Comparison of ENCODE assay signal across 12 cellular contexts in the genomic region with DNA sequence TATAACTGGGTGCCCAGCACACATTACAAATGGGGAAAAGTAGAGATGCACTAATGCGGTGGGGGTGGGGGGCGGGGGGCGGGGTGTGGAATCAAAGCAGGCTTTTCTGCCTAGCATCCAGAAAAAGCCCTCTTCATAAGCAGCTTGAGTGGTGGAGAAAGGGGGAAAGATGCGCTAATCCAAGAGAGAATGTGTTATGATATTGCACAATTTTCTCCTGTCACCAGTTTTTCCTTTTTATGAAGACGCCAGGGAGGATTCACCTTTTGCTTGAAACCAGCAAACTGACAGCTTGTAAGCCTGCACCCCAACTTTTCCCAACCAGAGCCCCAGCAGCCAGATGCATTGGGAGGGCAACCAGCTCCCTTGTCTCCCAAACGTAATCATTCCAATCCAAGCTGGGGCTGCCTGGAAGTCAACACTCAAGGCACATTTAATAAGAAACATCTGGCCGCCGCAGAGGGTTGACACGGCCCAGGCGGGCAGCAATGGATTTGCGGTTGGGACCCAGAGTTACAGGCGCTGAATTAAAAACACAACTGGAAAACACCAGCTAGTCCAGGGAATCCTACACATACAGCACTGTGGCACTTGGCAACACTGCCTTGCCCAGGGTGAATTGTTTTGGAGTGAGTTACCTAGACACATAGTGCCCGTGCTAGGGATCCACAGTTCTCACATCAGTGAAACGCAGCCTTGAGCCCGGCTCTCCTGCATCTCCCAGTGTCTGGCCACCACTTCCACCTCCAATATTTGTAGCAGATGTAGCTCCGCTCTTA.
DNase-seq lines count a peak whose midpoint lies in the region; ATAC-seq and TF ChIP-seq lines count a peak whose summit lies in the region.
"Had no signal": no experiment of that assay in that cellular context is flagged by ENCODE, and none has a peak within 500 bp of the region (broad histone marks: within the 10 kb centered on the region; RNA-seq: fewer than 3 reads in every experiment).

No MANE protein-coding gene starts in this region.

- no peaks in the 10 kb centered on the region for H3K36me3 ChIP-seq in right atrium auricular region
- no peaks in the 10 kb centered on the region for H3K36me3 ChIP-seq in mesenchymal stem cell (ENCODE audit: control insufficient read depth in 1 of 2, insufficient read depth in 2 of 2, low read depth in 1 of 2, low read length in 2 of 2)
- H3K36me3 ChIP-seq in uterus, result no peaks in the 10 kb centered on the region
- H3K36me3 ChIP-seq: pancreas had no signal

- TF ChIP-seq POLR2A in uterus (IDR thresholded peaks at IDR 0.05), result no peak

- no peak overlapping the region for H4K8ac ChIP-seq in mesenchymal stem cell (ENCODE audit: low read length)

- no peak overlapping the region for H3K9ac ChIP-seq in mesenchymal stem cell (ENCODE audit: low read length)

- H3K79me1 ChIP-seq in mesenchymal stem cell (replicated peaks; ENCODE audit: low read length, poor library complexity, severe bottlenecking), result peaks cover 5% of the 10 kb centered on the region

- intact Hi-C loops in Right ventricle myocardium superior (cut with DNase I) (no loop called here), uterus (cut with DNase I; ENCODE audit: low total_unique reads) (no loop called here)

- no peak overlapping the region for H3K18ac ChIP-seq in mesenchymal stem cell (ENCODE audit: low read depth in 1 of 2, low read length in 2 of 2)

- H3K4me3 ChIP-seq in right atrium auricular region (no peak overlapping the region), choroid plexus epithelial cell (ENCODE audit: low read depth, low read length) (peak overlapping the region; percentile 63), mesenchymal stem cell (ENCODE audit: insufficient read depth in 1 of 2, low read depth in 1 of 2, low read length in 2 of 2) (peak overlapping the region in 1 of 2 experiments; percentile 77), uterus (peak overlapping the region; percentile 29 to 44)

- no peak overlapping the region for H2BK5ac ChIP-seq in mesenchymal stem cell (ENCODE audit: low read depth, low read length, poor library complexity, severe bottlenecking)

- H3K9me3 ChIP-seq in right atrium auricular region, result no peaks in the 10 kb centered on the region
- no peaks in the 10 kb centered on the region for H3K9me3 ChIP-seq in mesenchymal stem cell (ENCODE audit: control insufficient read depth, low read length)
- no peaks in the 10 kb centered on the region for H3K9me3 ChIP-seq in uterus
- H3K9me3 ChIP-seq: pancreas had no signal

- peaks cover 0 to 20% of the 10 kb centered on the region in 2 donors for H3K4me1 ChIP-seq in right atrium auricular region
- H3K4me1 ChIP-seq in mesenchymal stem cell (ENCODE audit: control insufficient read depth, insufficient read depth, low read depth, low read length), result peaks cover 28% of the 10 kb centered on the region
- H3K4me1 ChIP-seq in uterus, result no peaks in the 10 kb centered on the region

- H3K14ac ChIP-seq in mesenchymal stem cell (ENCODE audit: low read length in 2 of 2), result no peak overlapping the region

- H2BK120ac ChIP-seq in mesenchymal stem cell (ENCODE audit: low read depth, low read length), result peak overlapping the region; percentile 22

- no peak overlapping the region for H3K4ac ChIP-seq in mesenchymal stem cell (ENCODE audit: low read depth in 1 of 2, low read length in 2 of 2)

- peak; percentile 35 for ATAC-seq in Right ventricle myocardium superior (ENCODE audit: poor library complexity)
- ATAC-seq: activated T-cell treated with anti-CD3 and anti-CD28 coated beads, Interleukin-2, amount 50 U/mL, for 4 hours had no signal

- H2AFZ ChIP-seq in mesenchymal stem cell (ENCODE audit: low read depth, low read length), result no peak overlapping the region

- DNase-seq in Right ventricle myocardium superior (peak; percentile 45), right atrium auricular region (ENCODE audit: low spot score) (no peak), choroid plexus epithelial cell (ENCODE audit: low read depth) (peak; percentile 59), mesenchymal stem cell (peak; percentile 77), uterus (no peak), islet precursor cell (no peak)
- DNase-seq in activated CD4-positive, alpha-beta T cell treated with anti-CD3 and anti-CD28 coated beads, Interleukin-2, amount 50 U/mL, for 48 hours, result no peak
- DNase-seq in stimulated activated CD4-positive, alpha-beta T cell treated with anti-CD3 and anti-CD28 coated beads, Interleukin-4, amount 100 ng/mL, for 4 hours, result no peak
- DNase-seq: activated T-cell treated with anti-CD3 and anti-CD28 coated beads, Interleukin-2, amount 50 U/mL, for 4 hours; cerebellar nuclear complex had no signal

- H3K23ac ChIP-seq in mesenchymal stem cell (ENCODE audit: low read length in 2 of 2), result no peak overlapping the region

- H3K27me3 ChIP-seq in right atrium auricular region (peaks cover 0 to 5% of the 10 kb centered on the region in 2 donors), mesenchymal stem cell (ENCODE audit: control insufficient read depth in 1 of 2, insufficient read depth in 1 of 2, low read length in 2 of 2) (peaks cover 29 to 53% of the 10 kb centered on the region in 2 experiments), uterus (no peaks in the 10 kb centered on the region)
- H3K27me3 ChIP-seq: pancreas had no signal

- H4K91ac ChIP-seq in mesenchymal stem cell (ENCODE audit: low read length), result no peak overlapping the region

- H2BK15ac ChIP-seq in mesenchymal stem cell (ENCODE audit: low read depth, poor library complexity, severe bottlenecking), result no peak overlapping the region

- no peak overlapping the region for H3K4me2 ChIP-seq in mesenchymal stem cell (ENCODE audit: low read length, poor library complexity, severe bottlenecking)

- TF ChIP-seq CTCF in right atrium auricular region (IDR thresholded peaks at IDR 0.05), result no peak
- no peak for TF ChIP-seq CTCF in choroid plexus epithelial cell (conservative IDR thresholded peaks at IDR 0.05; ENCODE audit: low read depth, low read length)
- no peak for TF ChIP-seq CTCF in uterus (IDR thresholded peaks at IDR 0.05)

- H3K27ac ChIP-seq in right atrium auricular region (no peak overlapping the region), mesenchymal stem cell (ENCODE audit: low read length, poor library complexity, severe bottlenecking) (no peak overlapping the region), uterus (no peak overlapping the region)
- H3K27ac ChIP-seq: C4-2B had no signal

- 50% methylated on average over 14 of the region's 16 CpGs for WGBS in mesenchymal stem cell

- no peak overlapping the region for H2AK5ac ChIP-seq in mesenchymal stem cell (ENCODE audit: low read length, severe bottlenecking)

- H2BK12ac ChIP-seq in mesenchymal stem cell (ENCODE audit: low read length in 2 of 2), result no peak overlapping the region

Comparison
In these comparisons a context has a peak if more than half of its experiments do, and no peak if none do; other contexts are left out.
1. DNase-seq: peak in Right ventricle myocardium superior (single experiment), choroid plexus epithelial cell (single experiment) and mesenchymal stem cell (single experiment); none in right atrium auricular region (single experiment), uterus (0 of 2), activated CD4-positive, alpha-beta T cell treated with anti-CD3 and anti-CD28 coated beads, Interleukin-2, amount 50 U/mL, for 48 hours (0 of 2), stimulated activated CD4-positive, alpha-beta T cell treated with anti-CD3 and anti-CD28 coated beads, Interleukin-4, amount 100 ng/mL, for 4 hours (0 of 2) and islet precursor cell (single experiment).
2. H3K4me3 ChIP-seq: peak in choroid plexus epithelial cell (single experiment) and uterus (2 of 2); none in right atrium auricular region (0 of 2).